24 cellular contexts compared by ENCODE assay signal in the genomic region with DNA sequence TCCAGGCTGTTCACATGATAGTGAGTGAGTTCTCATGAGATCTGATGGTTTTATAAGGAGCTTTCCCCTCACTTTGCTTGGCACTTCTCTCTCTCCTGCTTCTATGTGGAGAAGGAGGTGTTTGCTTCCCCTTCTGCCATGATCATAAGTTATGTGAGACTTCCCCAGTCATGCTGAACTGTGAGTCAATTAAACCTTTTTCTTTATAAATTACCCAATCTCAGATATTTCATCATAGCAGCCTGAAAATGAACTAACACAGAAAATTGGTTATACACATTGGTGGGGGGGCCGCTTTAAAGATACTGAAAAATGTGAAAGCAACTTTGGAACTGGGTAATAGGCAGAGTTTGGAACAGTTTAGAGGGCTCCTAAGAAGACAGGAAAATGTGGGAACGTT.
"Had no signal": no experiment of that assay in that cellular context is flagged by ENCODE, and none has a peak within 500 bp of the region (broad histone marks: within the 10 kb centered on the region; RNA-seq: fewer than 3 reads in every experiment).

No MANE protein-coding gene starts in this region.

- H3K4me1 ChIP-seq: SJSA1 had no signal

- H3K9me3 ChIP-seq: SJSA1 had no signal

- H3K27me3 ChIP-seq: brain microvascular endothelial cell, SJSA1 had no signal

- ATAC-seq: activated CD8-positive, alpha-beta memory T cell treated with anti-CD3 and anti-CD28 coated beads, Interleukin-2, amount 10 ng/mL, durations not matched to agents 7 days and 5 days; activated naive CD8-positive, alpha-beta T cell treated with anti-CD3 and anti-CD28 coated beads, Interleukin-2, amount 50 U/mL, for 24 hours; PC-3; SK-N-SH treated with all-trans-retinoic acid at 6 μM for 48 hours; WTC11 had no signal

- H3K27ac ChIP-seq: brain microvascular endothelial cell, KMS-11, SJSA1 had no signal

- H3K9ac ChIP-seq: KMS-11 had no signal

- DNase-seq: activated CD4-positive, alpha-beta T cell treated with anti-CD3 and anti-CD28 coated beads for 48 hours; activated CD4-positive, alpha-beta T cell treated with anti-CD3 and anti-CD28 coated beads, Interleukin-2, amount 50 U/mL, for 48 hours; activated CD4-positive, CD25-positive, alpha-beta regulatory T cell treated with anti-CD3 and anti-CD28 coated beads, Interleukin-2, amount 50 U/mL, for 72 hours; activated CD8-positive, alpha-beta memory T cell treated with anti-CD3 and anti-CD28 coated beads, Interleukin-2, amount 10 ng/mL, durations not matched to agents 7 days and 5 days; activated effector memory CD4-positive, alpha-beta T cell treated with Interleukin-2 at 50 U/mL for 16 hours; activated naive CD4-positive, alpha-beta T cell; activated naive CD8-positive, alpha-beta T cell treated with anti-CD3 and anti-CD28 coated beads, Interleukin-2, amount 50 U/mL, for 24 hours; activated T-cell treated with anti-CD3 and anti-CD28 coated beads, Interleukin-2, amount 50 U/mL, for 24 hours; brain microvascular endothelial cell; caudate nucleus; NCI-H1092 treated with DMSO at 0.1 percent for 48 hours; NCI-H1417 treated with DMSO at 0.1 percent for 48 hours; NCI-H1694; NCI-H2029 treated with DMSO at 0.1 percent for 48 hours; NCI-H510A treated with DMSO at 0.1 percent for 48 hours; NCI-H69; NK-92 treated with Interleukin-12 subunit alpha and Interleukin-12 subunit beta, amount 100 ng/mL, for 24 hours; PC-3; SHP77; SW 1271 had no signal

- H3K4me3 ChIP-seq: SJSA1 had no signal

- H3K36me3 ChIP-seq: brain microvascular endothelial cell, SJSA1 had no signal
